1 cellular context compared by ENCODE assay signal in the genomic region with DNA sequence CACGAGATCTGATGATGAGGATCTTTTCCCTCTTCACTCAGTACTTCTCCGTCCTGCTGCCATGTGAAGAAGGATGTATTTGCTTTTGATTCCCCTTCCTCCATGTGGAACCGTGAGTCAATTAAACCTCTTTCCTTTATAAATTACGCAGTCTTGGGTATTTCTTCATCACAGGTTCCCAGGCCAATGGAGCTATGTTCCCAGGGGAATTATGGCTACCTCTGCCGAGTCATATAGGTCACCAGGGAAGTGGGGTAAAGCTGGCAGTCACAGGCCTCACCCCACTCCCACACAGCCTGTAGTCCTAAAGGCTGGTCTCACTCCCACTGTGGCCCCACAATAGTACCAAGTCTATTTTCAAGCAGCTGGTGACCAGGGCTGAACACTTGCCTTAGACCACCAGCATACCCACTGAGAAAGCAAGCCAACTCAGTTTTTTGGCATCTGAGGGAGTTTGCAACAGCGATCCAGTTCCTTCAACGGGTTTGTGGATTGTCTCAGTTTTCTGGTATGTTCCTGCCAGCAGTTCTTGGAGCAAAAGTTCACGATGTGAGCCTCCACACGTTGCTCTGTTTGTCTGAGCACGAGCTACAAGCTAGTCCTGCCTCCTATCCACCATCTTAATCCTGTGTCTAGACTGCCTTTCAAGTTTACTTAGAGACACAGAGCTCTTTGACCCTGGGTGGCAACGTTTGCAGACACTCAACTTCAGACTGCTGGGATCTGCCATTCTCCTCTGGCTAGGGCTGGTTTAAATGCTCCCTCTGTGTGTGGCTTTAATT.
TF ChIP-seq lines count a peak whose summit lies in the region.

No MANE protein-coding gene starts in this region.

TF ChIP-seq in SK-N-SH, 30 proteins besides CTCF, POLR2A, EP300 and RAD21 (continued from another document):
- TF ChIP-seq, protein P1, sequence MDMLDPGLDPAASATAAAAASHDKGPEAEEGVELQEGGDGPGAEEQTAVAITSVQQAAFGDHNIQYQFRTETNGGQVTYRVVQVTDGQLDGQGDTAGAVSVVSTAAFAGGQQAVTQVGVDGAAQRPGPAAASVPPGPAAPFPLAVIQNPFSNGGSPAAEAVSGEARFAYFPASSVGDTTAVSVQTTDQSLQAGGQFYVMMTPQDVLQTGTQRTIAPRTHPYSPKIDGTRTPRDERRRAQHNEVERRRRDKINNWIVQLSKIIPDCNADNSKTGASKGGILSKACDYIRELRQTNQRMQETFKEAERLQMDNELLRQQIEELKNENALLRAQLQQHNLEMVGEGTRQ (IDR thresholded peaks at IDR 0.05; ENCODE audit: borderline replicate concordance, low read depth, low read length), result no peak
- TF ChIP-seq RFX5 (IDR thresholded peaks at IDR 0.05; ENCODE audit: low read length) (no peak), TAF1 (IDR thresholded peaks at IDR 0.05; ENCODE audit: borderline replicate concordance, low read depth, low read length) (no peak), EZH2phosphoT487 (IDR thresholded peaks at IDR 0.05; ENCODE audit: borderline replicate concordance, low read depth) (no peak)
- TF ChIP-seq, protein P2, sequence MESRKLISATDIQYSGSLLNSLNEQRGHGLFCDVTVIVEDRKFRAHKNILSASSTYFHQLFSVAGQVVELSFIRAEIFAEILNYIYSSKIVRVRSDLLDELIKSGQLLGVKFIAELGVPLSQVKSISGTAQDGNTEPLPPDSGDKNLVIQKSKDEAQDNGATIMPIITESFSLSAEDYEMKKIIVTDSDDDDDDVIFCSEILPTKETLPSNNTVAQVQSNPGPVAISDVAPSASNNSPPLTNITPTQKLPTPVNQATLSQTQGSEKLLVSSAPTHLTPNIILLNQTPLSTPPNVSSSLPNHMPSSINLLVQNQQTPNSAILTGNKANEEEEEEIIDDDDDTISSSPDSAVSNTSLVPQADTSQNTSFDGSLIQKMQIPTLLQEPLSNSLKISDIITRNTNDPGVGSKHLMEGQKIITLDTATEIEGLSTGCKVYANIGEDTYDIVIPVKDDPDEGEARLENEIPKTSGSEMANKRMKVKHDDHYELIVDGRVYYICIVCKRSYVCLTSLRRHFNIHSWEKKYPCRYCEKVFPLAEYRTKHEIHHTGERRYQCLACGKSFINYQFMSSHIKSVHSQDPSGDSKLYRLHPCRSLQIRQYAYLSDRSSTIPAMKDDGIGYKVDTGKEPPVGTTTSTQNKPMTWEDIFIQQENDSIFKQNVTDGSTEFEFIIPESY (IDR thresholded peaks at IDR 0.05; ENCODE audit: borderline replicate concordance, low read depth), result no peak
